In the genomic region with DNA sequence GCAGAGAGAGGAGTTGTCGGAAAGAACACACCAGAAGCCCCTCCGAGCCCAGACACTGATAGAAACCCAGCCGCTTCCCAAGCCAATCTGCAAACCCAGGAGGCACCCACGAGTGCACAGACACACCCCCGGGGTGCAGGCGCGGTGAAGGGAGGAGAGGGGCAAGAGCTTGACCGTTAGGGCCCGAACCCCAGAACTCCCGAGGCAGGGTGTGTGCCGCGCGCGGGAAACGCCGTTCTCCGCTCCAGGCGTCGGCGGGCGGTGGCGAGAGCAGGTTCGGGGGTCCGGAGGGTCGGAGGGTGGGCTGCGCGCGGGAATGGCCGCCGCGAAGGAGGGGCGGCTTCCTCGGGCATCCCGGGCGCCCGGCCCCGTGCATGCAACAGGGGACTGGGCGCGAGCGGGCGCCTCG, we compare ENCODE assay signal across 8 cellular contexts. TPM values are rescaled to one million over a fixed set of nuclear protein-coding genes. Genes with fewer than 3 reads are reported as not detected.
DNase-seq lines count a peak whose midpoint lies in the region; ATAC-seq and TF ChIP-seq lines count a peak whose summit lies in the region.

No MANE protein-coding gene starts in this region.

- H3K9me3 Mint-ChIP-seq in chondrocyte (ENCODE audit: low read depth) = peaks cover 4% of the 10 kb centered on the region

- peak overlapping the region; percentile 76 for H3K4me3 Mint-ChIP-seq in chondrocyte (ENCODE audit: unreplicated experiment)

- H3K27me3 Mint-ChIP-seq in chondrocyte (ENCODE audit: low read depth) = no peaks in the 10 kb centered on the region

- ATAC-seq in HG03354 (IDR thresholded peaks at IDR 0.05; ENCODE audit: poor library complexity, severe bottlenecking, unreplicated experiment) = peak; percentile 20
- ATAC-seq in GM21619 (IDR thresholded peaks at IDR 0.05; ENCODE audit: unreplicated experiment) = no peak

- H3K4me1 ChIP-seq in mesodermal cell (ENCODE audit: control insufficient read depth, insufficient read depth, low read length, poor library complexity, severe bottlenecking) = peaks cover 12% of the 10 kb centered on the region

- no peak for TF ChIP-seq CTCF in chondrocyte (IDR thresholded peaks at IDR 0.05)

- H3K4me1 Mint-ChIP-seq in chondrocyte (ENCODE audit: low read depth) = peaks cover 34% of the 10 kb centered on the region

- WGBS in mesodermal cell (ENCODE audit: insufficient coverage in 2 of 2), 2 experiments = 1 to 3% methylated on average over 32 to 40 of the region's 42 CpGs

- no peaks in the 10 kb centered on the region for H3K36me3 ChIP-seq in mesodermal cell (ENCODE audit: control insufficient read depth, insufficient read depth, low read length)

- no peaks in the 10 kb centered on the region for H3K36me3 Mint-ChIP-seq in chondrocyte (ENCODE audit: low read depth)

- no peaks in the 10 kb centered on the region for H3K9me3 ChIP-seq in mesodermal cell (ENCODE audit: control insufficient read depth, low read length)

- H3K27ac Mint-ChIP-seq in chondrocyte (ENCODE audit: unreplicated experiment) = peak overlapping the region; percentile 18

- H3K27ac ChIP-seq in mesodermal cell (ENCODE audit: low read depth, low read length, severe bottlenecking) = no peak overlapping the region

- peak overlapping the region; percentile 63 for H3K4me3 ChIP-seq in mesodermal cell (ENCODE audit: extremely low read depth, insufficient read depth, low read length, poor library complexity, severe bottlenecking)

- DNase-seq in EL = peak; percentile 50
- DNase-seq in chondrocyte (ENCODE audit: low spot score) = no peak
- no peak for DNase-seq in NCI-H748 treated with DMSO at 0.1 percent for 48 hours (lab: John Stamatoyannopoulos, UW)
- DNase-seq in mucosa of gallbladder (ENCODE audit: low spot score) = no peak
- no peak for DNase-seq in NCI-H510A (lab: John Stamatoyannopoulos, UW)

RNA-seq across cellular contexts. Expression of gene ELOVL2, which starts 0.5 kb away (rescaled TPM):
- 18.1 to 41.3 TPM (median 18.2 TPM) in 3 replicates for total RNA-seq in chondrocyte
- 13.0 TPM for polyA plus RNA-seq in mesodermal cell (2013, experiment 1 of 2)
- polyA plus RNA-seq in mesodermal cell (2013, experiment 2 of 2) = 13.4 TPM
- 0.81 TPM for total RNA-seq in mucosa of gallbladder

RNA-seq across cellular contexts. Expression of gene SMIM13, which starts 50.1 kb away (rescaled TPM):
- total RNA-seq in chondrocyte = 18.0 to 22.7 TPM (median 20.9 TPM) in 3 replicates
- 12.6 TPM for polyA plus RNA-seq in mesodermal cell (2013, experiment 1 of 2)
- 11.2 TPM for polyA plus RNA-seq in mesodermal cell (2013, experiment 2 of 2)
- total RNA-seq in mucosa of gallbladder = 9.2 TPM

Comparison
In these comparisons a context has a peak if more than half of its experiments do, and no peak if none do; other contexts are left out.
1. RNA of gene ELOVL2, which starts 0.5 kb away (total RNA-seq): 18.1 to 41.3 TPM in chondrocyte; 0.81 TPM in mucosa of gallbladder (single experiment); every median in the first group is over 10 times any median in the second.